ENCODE assay signal across 1 cellular context in the genomic region with DNA sequence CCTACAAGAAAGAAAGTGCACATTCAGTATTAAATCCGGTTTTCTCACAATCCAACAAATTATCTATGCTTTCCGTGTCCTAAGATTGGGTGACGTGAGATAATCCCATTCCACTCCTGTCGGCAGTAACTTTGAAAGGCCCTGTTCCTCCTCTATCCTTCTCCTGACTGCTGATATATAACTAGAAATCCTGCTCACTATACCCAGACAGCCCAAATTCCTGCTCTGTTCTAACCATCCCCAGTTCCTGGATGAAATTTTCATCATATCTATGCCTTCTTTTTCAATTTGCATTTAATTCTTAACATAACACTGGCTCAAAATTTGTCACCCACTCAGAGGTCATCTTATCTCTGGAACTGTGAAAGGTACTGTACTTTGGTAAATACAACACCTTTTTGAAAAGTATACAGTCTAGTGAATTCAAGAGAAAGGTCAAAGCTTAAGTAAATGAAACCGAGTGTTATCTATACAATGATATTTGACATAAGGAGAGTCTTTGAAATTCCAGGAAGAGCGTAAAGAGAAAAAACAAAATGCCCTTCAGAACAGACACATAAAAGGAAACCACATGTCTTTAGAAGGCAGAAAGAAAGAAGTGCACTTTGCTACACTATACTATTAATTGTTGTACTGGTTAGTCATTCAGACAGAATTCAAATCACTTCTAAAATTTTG.
TF ChIP-seq lines count a peak whose summit lies in the region.

No MANE protein-coding gene starts in this region.

TF ChIP-seq in HepG2, 621 proteins besides CTCF, POLR2A, EP300 and RAD21 (continued from another document and continues in another):
- TF ChIP-seq, protein P1, sequence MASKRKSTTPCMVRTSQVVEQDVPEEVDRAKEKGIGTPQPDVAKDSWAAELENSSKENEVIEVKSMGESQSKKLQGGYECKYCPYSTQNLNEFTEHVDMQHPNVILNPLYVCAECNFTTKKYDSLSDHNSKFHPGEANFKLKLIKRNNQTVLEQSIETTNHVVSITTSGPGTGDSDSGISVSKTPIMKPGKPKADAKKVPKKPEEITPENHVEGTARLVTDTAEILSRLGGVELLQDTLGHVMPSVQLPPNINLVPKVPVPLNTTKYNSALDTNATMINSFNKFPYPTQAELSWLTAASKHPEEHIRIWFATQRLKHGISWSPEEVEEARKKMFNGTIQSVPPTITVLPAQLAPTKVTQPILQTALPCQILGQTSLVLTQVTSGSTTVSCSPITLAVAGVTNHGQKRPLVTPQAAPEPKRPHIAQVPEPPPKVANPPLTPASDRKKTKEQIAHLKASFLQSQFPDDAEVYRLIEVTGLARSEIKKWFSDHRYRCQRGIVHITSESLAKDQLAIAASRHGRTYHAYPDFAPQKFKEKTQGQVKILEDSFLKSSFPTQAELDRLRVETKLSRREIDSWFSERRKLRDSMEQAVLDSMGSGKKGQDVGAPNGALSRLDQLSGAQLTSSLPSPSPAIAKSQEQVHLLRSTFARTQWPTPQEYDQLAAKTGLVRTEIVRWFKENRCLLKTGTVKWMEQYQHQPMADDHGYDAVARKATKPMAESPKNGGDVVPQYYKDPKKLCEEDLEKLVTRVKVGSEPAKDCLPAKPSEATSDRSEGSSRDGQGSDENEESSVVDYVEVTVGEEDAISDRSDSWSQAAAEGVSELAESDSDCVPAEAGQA (IDR thresholded peaks at IDR 0.05; ENCODE audit: low read depth), result no peak
- TF ChIP-seq, protein P1 (CRISPR knock-in tag; IDR thresholded peaks at IDR 0.05; ENCODE audit: borderline replicate concordance), result no peak
- TF ChIP-seq, protein P2, sequence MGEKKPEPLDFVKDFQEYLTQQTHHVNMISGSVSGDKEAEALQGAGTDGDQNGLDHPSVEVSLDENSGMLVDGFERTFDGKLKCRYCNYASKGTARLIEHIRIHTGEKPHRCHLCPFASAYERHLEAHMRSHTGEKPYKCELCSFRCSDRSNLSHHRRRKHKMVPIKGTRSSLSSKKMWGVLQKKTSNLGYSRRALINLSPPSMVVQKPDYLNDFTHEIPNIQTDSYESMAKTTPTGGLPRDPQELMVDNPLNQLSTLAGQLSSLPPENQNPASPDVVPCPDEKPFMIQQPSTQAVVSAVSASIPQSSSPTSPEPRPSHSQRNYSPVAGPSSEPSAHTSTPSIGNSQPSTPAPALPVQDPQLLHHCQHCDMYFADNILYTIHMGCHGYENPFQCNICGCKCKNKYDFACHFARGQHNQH (CRISPR knock-in tag; IDR thresholded peaks at IDR 0.05), result peak; percentile 35; the same call in 1 of the 2 replicates
- TF ChIP-seq, protein P3, sequence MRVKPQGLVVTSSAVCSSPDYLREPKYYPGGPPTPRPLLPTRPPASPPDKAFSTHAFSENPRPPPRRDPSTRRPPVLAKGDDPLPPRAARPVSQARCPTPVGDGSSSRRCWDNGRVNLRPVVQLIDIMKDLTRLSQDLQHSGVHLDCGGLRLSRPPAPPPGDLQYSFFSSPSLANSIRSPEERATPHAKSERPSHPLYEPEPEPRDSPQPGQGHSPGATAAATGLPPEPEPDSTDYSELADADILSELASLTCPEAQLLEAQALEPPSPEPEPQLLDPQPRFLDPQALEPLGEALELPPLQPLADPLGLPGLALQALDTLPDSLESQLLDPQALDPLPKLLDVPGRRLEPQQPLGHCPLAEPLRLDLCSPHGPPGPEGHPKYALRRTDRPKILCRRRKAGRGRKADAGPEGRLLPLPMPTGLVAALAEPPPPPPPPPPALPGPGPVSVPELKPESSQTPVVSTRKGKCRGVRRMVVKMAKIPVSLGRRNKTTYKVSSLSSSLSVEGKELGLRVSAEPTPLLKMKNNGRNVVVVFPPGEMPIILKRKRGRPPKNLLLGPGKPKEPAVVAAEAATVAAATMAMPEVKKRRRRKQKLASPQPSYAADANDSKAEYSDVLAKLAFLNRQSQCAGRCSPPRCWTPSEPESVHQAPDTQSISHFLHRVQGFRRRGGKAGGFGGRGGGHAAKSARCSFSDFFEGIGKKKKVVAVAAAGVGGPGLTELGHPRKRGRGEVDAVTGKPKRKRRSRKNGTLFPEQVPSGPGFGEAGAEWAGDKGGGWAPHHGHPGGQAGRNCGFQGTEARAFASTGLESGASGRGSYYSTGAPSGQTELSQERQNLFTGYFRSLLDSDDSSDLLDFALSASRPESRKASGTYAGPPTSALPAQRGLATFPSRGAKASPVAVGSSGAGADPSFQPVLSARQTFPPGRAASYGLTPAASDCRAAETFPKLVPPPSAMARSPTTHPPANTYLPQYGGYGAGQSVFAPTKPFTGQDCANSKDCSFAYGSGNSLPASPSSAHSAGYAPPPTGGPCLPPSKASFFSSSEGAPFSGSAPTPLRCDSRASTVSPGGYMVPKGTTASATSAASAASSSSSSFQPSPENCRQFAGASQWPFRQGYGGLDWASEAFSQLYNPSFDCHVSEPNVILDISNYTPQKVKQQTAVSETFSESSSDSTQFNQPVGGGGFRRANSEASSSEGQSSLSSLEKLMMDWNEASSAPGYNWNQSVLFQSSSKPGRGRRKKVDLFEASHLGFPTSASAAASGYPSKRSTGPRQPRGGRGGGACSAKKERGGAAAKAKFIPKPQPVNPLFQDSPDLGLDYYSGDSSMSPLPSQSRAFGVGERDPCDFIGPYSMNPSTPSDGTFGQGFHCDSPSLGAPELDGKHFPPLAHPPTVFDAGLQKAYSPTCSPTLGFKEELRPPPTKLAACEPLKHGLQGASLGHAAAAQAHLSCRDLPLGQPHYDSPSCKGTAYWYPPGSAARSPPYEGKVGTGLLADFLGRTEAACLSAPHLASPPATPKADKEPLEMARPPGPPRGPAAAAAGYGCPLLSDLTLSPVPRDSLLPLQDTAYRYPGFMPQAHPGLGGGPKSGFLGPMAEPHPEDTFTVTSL (CRISPR knock-in tag; IDR thresholded peaks at IDR 0.05; ENCODE audit: borderline replicate concordance), result peak; percentile 99; the same call in 1 of the 2 replicates
- TF ChIP-seq, protein P4, sequence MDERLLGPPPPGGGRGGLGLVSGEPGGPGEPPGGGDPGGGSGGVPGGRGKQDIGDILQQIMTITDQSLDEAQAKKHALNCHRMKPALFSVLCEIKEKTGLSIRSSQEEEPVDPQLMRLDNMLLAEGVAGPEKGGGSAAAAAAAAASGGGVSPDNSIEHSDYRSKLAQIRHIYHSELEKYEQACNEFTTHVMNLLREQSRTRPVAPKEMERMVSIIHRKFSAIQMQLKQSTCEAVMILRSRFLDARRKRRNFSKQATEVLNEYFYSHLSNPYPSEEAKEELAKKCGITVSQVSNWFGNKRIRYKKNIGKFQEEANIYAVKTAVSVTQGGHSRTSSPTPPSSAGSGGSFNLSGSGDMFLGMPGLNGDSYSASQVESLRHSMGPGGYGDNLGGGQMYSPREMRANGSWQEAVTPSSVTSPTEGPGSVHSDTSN (CRISPR knock-in tag; IDR thresholded peaks at IDR 0.05), result no peak
- no peak for TF ChIP-seq ZNF251 (CRISPR knock-in tag; IDR thresholded peaks at IDR 0.05)
- TF ChIP-seq, protein P5, sequence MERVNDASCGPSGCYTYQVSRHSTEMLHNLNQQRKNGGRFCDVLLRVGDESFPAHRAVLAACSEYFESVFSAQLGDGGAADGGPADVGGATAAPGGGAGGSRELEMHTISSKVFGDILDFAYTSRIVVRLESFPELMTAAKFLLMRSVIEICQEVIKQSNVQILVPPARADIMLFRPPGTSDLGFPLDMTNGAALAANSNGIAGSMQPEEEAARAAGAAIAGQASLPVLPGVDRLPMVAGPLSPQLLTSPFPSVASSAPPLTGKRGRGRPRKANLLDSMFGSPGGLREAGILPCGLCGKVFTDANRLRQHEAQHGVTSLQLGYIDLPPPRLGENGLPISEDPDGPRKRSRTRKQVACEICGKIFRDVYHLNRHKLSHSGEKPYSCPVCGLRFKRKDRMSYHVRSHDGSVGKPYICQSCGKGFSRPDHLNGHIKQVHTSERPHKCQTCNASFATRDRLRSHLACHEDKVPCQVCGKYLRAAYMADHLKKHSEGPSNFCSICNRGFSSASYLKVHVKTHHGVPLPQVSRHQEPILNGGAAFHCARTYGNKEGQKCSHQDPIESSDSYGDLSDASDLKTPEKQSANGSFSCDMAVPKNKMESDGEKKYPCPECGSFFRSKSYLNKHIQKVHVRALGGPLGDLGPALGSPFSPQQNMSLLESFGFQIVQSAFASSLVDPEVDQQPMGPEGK (CRISPR knock-in tag; IDR thresholded peaks at IDR 0.05), result no peak
- TF ChIP-seq XBP1 (CRISPR knock-in tag; IDR thresholded peaks at IDR 0.05), result no peak
- TF ChIP-seq, protein P6, sequence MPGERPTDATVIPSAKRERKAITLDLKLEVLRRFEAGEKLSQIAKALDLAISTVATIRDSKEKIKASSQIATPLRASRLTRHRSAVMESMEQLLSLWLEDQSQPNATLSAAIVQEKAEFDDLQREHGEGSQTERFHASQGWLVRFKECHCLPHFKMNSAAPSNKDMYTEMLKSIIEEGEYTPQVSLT (CRISPR knock-in tag; IDR thresholded peaks at IDR 0.05; ENCODE audit: borderline replicate concordance, low read depth), result no peak
- TF ChIP-seq, protein P7, sequence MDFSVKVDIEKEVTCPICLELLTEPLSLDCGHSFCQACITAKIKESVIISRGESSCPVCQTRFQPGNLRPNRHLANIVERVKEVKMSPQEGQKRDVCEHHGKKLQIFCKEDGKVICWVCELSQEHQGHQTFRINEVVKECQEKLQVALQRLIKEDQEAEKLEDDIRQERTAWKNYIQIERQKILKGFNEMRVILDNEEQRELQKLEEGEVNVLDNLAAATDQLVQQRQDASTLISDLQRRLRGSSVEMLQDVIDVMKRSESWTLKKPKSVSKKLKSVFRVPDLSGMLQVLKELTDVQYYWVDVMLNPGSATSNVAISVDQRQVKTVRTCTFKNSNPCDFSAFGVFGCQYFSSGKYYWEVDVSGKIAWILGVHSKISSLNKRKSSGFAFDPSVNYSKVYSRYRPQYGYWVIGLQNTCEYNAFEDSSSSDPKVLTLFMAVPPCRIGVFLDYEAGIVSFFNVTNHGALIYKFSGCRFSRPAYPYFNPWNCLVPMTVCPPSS (IDR thresholded peaks at IDR 0.05), result no peak
- no peak for TF ChIP-seq ZNF550 (CRISPR knock-in tag; IDR thresholded peaks at IDR 0.05; ENCODE audit: borderline replicate concordance)
- no peak for TF ChIP-seq ZNF326 (CRISPR knock-in tag; IDR thresholded peaks at IDR 0.05; ENCODE audit: borderline replicate concordance)
- no peak for TF ChIP-seq ZFY (CRISPR knock-in tag; IDR thresholded peaks at IDR 0.05)
- TF ChIP-seq SIX1 (CRISPR knock-in tag; IDR thresholded peaks at IDR 0.05; ENCODE audit: borderline replicate concordance), result peak; percentile 89; the same call in 1 of the 2 replicates
- no peak for TF ChIP-seq THYN1 (CRISPR knock-in tag; IDR thresholded peaks at IDR 0.05; ENCODE audit: borderline replicate concordance, low read depth)
- TF ChIP-seq ZNF10 (CRISPR knock-in tag; IDR thresholded peaks at IDR 0.05; ENCODE audit: borderline replicate concordance, low read depth), result no peak
- TF ChIP-seq ZBTB1 (CRISPR knock-in tag; IDR thresholded peaks at IDR 0.05; ENCODE audit: borderline replicate concordance), result no peak
- no peak for TF ChIP-seq ZNF34 (CRISPR knock-in tag; IDR thresholded peaks at IDR 0.05; ENCODE audit: borderline replicate concordance)
- TF ChIP-seq, protein P8, sequence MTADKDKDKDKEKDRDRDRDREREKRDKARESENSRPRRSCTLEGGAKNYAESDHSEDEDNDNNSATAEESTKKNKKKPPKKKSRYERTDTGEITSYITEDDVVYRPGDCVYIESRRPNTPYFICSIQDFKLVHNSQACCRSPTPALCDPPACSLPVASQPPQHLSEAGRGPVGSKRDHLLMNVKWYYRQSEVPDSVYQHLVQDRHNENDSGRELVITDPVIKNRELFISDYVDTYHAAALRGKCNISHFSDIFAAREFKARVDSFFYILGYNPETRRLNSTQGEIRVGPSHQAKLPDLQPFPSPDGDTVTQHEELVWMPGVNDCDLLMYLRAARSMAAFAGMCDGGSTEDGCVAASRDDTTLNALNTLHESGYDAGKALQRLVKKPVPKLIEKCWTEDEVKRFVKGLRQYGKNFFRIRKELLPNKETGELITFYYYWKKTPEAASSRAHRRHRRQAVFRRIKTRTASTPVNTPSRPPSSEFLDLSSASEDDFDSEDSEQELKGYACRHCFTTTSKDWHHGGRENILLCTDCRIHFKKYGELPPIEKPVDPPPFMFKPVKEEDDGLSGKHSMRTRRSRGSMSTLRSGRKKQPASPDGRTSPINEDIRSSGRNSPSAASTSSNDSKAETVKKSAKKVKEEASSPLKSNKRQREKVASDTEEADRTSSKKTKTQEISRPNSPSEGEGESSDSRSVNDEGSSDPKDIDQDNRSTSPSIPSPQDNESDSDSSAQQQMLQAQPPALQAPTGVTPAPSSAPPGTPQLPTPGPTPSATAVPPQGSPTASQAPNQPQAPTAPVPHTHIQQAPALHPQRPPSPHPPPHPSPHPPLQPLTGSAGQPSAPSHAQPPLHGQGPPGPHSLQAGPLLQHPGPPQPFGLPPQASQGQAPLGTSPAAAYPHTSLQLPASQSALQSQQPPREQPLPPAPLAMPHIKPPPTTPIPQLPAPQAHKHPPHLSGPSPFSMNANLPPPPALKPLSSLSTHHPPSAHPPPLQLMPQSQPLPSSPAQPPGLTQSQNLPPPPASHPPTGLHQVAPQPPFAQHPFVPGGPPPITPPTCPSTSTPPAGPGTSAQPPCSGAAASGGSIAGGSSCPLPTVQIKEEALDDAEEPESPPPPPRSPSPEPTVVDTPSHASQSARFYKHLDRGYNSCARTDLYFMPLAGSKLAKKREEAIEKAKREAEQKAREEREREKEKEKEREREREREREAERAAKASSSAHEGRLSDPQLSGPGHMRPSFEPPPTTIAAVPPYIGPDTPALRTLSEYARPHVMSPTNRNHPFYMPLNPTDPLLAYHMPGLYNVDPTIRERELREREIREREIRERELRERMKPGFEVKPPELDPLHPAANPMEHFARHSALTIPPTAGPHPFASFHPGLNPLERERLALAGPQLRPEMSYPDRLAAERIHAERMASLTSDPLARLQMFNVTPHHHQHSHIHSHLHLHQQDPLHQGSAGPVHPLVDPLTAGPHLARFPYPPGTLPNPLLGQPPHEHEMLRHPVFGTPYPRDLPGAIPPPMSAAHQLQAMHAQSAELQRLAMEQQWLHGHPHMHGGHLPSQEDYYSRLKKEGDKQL (CRISPR knock-in tag; IDR thresholded peaks at IDR 0.05; ENCODE audit: low read depth), result peak; percentile 99
- no peak for TF ChIP-seq FOXP1 (IDR thresholded peaks at IDR 0.05)
- peak; percentile 87 for TF ChIP-seq FOXP1 (CRISPR knock-in tag; IDR thresholded peaks at IDR 0.05)
- TF ChIP-seq, protein P9, sequence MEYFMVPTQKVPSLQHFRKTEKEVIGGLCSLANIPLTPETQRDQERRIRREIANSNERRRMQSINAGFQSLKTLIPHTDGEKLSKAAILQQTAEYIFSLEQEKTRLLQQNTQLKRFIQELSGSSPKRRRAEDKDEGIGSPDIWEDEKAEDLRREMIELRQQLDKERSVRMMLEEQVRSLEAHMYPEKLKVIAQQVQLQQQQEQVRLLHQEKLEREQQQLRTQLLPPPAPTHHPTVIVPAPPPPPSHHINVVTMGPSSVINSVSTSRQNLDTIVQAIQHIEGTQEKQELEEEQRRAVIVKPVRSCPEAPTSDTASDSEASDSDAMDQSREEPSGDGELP (IDR thresholded peaks at IDR 0.05; ENCODE audit: borderline replicate concordance, low read depth), result no peak
